In genomic region chr2:27109083-27109482, GRCh38 we compare ENCODE assay signal across 10 cellular contexts. TPM values are rescaled to one million over a fixed set of nuclear protein-coding genes. Genes with fewer than 3 reads are reported as not detected.
"Had no signal": no experiment of that assay in that cellular context is flagged by ENCODE, and none has a peak within 500 bp of the region (broad histone marks: within the 10 kb centered on the region; RNA-seq: fewer than 3 reads in every experiment).

No MANE protein-coding gene starts in this region.

- FAIRE-seq: HepG2, HTR-8/SVneo had no signal

- H3K9ac ChIP-seq: KMS-11 had no signal

- H3K27ac ChIP-seq: HL-60, KMS-11 had no signal

- DNase-seq: IMR-90, Karpas-422, KBM-7 had no signal

- H3K4me2 ChIP-seq: KMS-11 had no signal

- ATAC-seq: HepG2 had no signal

RNA-seq across cellular contexts. Expression of gene CGREF1, which starts 9.8 kb away (rescaled TPM):
- polyA plus RNA-seq: IgD-negative memory B cell had no signal

RNA-seq across cellular contexts. Expression of gene ABHD1, which starts 14.5 kb away (rescaled TPM):
- total RNA-seq: HT-29, HT1080, IMR-90 had no signal

RNA-seq across cellular contexts. Expression of gene PRR30, which starts 30.1 kb away (rescaled TPM):
- total RNA-seq: HepG2, HT-29, HT1080, IMR-90 had no signal
- polyA plus RNA-seq: HepG2, IgD-negative memory B cell, IMR-90 had no signal
